Comparison of ENCODE assay signal across 8 cellular contexts in the genomic region with DNA sequence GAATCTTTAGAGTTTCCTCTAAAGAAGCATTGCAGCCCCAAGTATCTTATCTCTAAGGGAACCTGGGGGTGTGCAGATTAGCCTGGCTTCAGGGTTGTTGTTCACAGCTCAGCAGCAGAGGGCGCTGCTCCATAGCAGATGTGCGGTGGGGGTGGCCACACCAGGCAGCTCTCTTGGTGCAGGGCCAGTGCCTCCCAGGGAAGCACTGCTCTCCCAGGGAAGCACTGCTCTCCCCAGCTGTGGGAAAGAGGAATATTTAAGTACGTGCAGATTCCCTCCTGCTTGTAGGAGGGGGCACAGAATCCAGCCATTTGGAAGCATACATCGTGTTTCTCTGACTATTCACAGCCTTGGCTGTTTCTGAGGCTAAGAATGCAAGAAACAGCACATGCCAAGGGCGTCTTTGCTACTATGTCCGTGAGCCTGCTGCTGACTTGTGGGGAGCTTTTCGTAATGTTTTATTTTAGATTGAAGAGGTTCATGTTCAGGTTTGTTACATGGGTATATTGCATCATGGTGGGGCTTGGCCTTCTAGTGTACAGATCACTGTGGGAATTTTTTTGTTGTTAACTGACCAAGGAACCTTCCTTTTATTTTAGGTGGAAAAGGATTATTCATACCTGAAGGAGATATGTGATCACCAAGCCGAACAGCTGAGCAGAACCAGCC.
A peak's percentile ranks its signal among the peaks of the same experiment; 100 is the strongest.
DNase-seq lines count a peak whose midpoint lies in the region; ATAC-seq and TF ChIP-seq lines count a peak whose summit lies in the region.

No MANE protein-coding gene starts in this region.

- TF ChIP-seq CTCF in lower leg skin (IDR thresholded peaks at IDR 0.05) = peak in 1 of 3 donors; percentile 64

- no peak overlapping the region for H3K4me3 ChIP-seq in lower leg skin (ENCODE audit: low read depth, poor library complexity, severe bottlenecking)

- TF ChIP-seq POLR2A in lower leg skin (IDR thresholded peaks at IDR 0.05) = no peak

- intact Hi-C loops in lower leg skin (cut with DNase I; ENCODE audit: low total_unique reads) = no loop called here

- WGBS in lower leg skin, 2 donors = 31 to 32% methylated on average over 8 of the region's 8 CpGs

- peak; percentile 50 for DNase-seq in DMS153 (lab: John Stamatoyannopoulos, UW)
- DNase-seq in NCI-H69 (lab: John Stamatoyannopoulos, UW) = peak; percentile 76
- peak; percentile 70 to 76 for DNase-seq in activated CD4-positive, alpha-beta T cell treated with anti-CD3 and anti-CD28 coated beads, Interleukin-2, amount 50 U/mL, for 4 hours
- peak; percentile 82 for DNase-seq in dermis blood vessel endothelial cell
- DNase-seq in lower leg skin (ENCODE audit: low spot score in 2 of 2) = peak; percentile 65 to 93
- peak; percentile 48 to 66 (median 65) for DNase-seq in stimulated activated CD4-positive, alpha-beta T cell treated with anti-CD3 and anti-CD28 coated beads, TNF-alpha, amount 100 ng/mL, for 4 hours (ENCODE audit: low read depth in 3 of 3)

- ATAC-seq in HG02938 (IDR thresholded peaks at IDR 0.05; ENCODE audit: unreplicated experiment) (peak; percentile 67), GM21381 (IDR thresholded peaks at IDR 0.05; ENCODE audit: unreplicated experiment) (no peak)
